15 cellular contexts compared by ENCODE assay signal in genomic region chr2:12950957-12951656, GRCh38.
DNase-seq lines count a peak whose midpoint lies in the region; ATAC-seq, FAIRE-seq and TF ChIP-seq lines count a peak whose summit lies in the region.
"Had no signal": no experiment of that assay in that cellular context is flagged by ENCODE, and none has a peak within 500 bp of the region (broad histone marks: within the 10 kb centered on the region; RNA-seq: fewer than 3 reads in every experiment).

No MANE protein-coding gene starts in this region.

- H3K27me3 Mint-ChIP-seq in osteocyte (ENCODE audit: unreplicated experiment), result no peaks in the 10 kb centered on the region

- H3K9me3 ChIP-seq in SJSA1 (replicated peaks), result no peaks in the 10 kb centered on the region
- H3K9me3 ChIP-seq: mucosa of descending colon had no signal

- no peaks in the 10 kb centered on the region for H3K36me3 Mint-ChIP-seq in osteocyte (ENCODE audit: unreplicated experiment)

- H3K36me3 ChIP-seq in SJSA1, result no peaks in the 10 kb centered on the region

- TF ChIP-seq CTCF in osteocyte (IDR thresholded peaks at IDR 0.05), result no peak

- peak overlapping the region; percentile 60 for H3K27ac ChIP-seq in SJSA1
- H3K27ac ChIP-seq: epithelial cell of prostate had no signal

- no peaks in the 10 kb centered on the region for H3K9me3 Mint-ChIP-seq in osteocyte (ENCODE audit: unreplicated experiment)

- ATAC-seq in GM21529 (IDR thresholded peaks at IDR 0.05; ENCODE audit: unreplicated experiment), result no peak
- ATAC-seq: mucosa of descending colon had no signal

- H3K4me3 Mint-ChIP-seq in osteocyte (ENCODE audit: unreplicated experiment), result peak overlapping the region; percentile 67

- no peak for FAIRE-seq in GM12891 (lab: Jason Lieb, UNC)

- no peak for TF ChIP-seq POLR2A in GM12891 (IDR thresholded peaks at IDR 0.05; ENCODE audit: low read depth, low read length)

- H3K4me3 ChIP-seq in SJSA1, result no peak overlapping the region
- H3K4me3 ChIP-seq: mucosa of descending colon had no signal

- H3K4me1 Mint-ChIP-seq in osteocyte (ENCODE audit: unreplicated experiment), result peaks cover 53% of the 10 kb centered on the region

- no peaks in the 10 kb centered on the region for H3K27me3 ChIP-seq in SJSA1 (replicated peaks)

- H3K4me1 ChIP-seq in SJSA1 (replicated peaks), result peaks cover 30% of the 10 kb centered on the region

- H3K27ac Mint-ChIP-seq in osteocyte (ENCODE audit: unreplicated experiment), result peak overlapping the region; percentile 85

- peak; percentile 19 for DNase-seq in ELF-1 (ENCODE audit: low read depth, low spot score)
- DNase-seq in SJSA1 (ENCODE audit: low read depth in 1 of 2, low spot score in 2 of 2), result peak in 1 of 2 experiments; percentile 78
- peak; percentile 44 for DNase-seq in fibroblast of gingiva (ENCODE audit: low read depth)
- no peak for DNase-seq in osteocyte (ENCODE audit: extremely low spot score, unreplicated experiment)
- no peak for DNase-seq in GM12891 (ENCODE audit: insufficient read length, low spot score)
- no peak for DNase-seq in iPS-NIHi7 (ENCODE audit: extremely low spot score)
- DNase-seq in DMS79 (lab: John Stamatoyannopoulos, UW), result no peak
- DNase-seq: activated naive CD4-positive, alpha-beta T cell; C1 segment of cervical spinal cord; MM.1S; mucosa of descending colon; NCI-H82; SIG-M5 had no signal

TF ChIP-seq in GM12891, 5 proteins besides CTCF, POLR2A, EP300 and RAD21:
- TF ChIP-seq SPI1 (IDR thresholded peaks at IDR 0.05; ENCODE audit: low read depth, low read length) (no peak), TAF1 (IDR thresholded peaks at IDR 0.05; ENCODE audit: low read depth, low read length) (no peak), POLR2AphosphoS5 (IDR thresholded peaks at IDR 0.05; ENCODE audit: low read depth, low read length) (no peak), POU2F2 (IDR thresholded peaks at IDR 0.05; ENCODE audit: low read depth, low read length) (no peak), PAX5 (IDR thresholded peaks at IDR 0.05; ENCODE audit: insufficient read depth, low read length, severe bottlenecking) (no peak)
TF ChIP-seq in GM12891: peak in this region for 0.

Comparison
In these comparisons a context has a peak if more than half of its experiments do, and no peak if none do; other contexts are left out.
1. DNase-seq: peak in ELF-1 (single experiment) and fibroblast of gingiva (single experiment); none in osteocyte (single experiment), GM12891 (single experiment), iPS-NIHi7 (single experiment) and DMS79 (single experiment).